ENCODE assay signal across 17 cellular contexts in the genomic region with DNA sequence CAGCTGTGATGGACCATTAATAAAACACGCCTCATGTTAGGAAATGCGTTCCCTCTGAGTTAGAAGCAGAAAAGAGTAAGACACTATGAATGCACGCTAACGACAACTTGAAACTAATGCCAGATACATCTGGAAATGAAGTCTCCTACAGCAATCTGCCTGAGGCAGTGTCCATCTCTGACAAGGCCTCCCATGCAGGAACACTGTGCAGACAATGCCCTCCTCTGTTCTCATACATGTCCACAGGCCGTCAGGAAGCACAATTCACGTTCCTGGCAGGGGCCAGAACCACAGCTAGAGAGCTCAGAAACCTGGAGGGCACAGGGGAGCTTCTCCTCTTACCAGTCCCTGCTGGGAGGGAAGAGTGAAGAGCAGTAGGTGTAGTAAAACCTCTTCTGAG. TPM values are rescaled to one million over a fixed set of nuclear protein-coding genes. Genes with fewer than 3 reads are reported as not detected.
A peak's percentile ranks its signal among the peaks of the same experiment; 100 is the strongest.
DNase-seq lines count a peak whose midpoint lies in the region; ATAC-seq and TF ChIP-seq lines count a peak whose summit lies in the region.
"Had no signal": no experiment of that assay in that cellular context is flagged by ENCODE, and none has a peak within 500 bp of the region (broad histone marks: within the 10 kb centered on the region; RNA-seq: fewer than 3 reads in every experiment).

No MANE protein-coding gene starts in this region.

- H3K9ac ChIP-seq in BLaER1 (peak overlapping the region; percentile 6; the same call in 1 of the 2 replicates), neural cell (ENCODE audit: low read length) (no peak overlapping the region)

- H3K27me3 ChIP-seq in BLaER1 (no peaks in the 10 kb centered on the region), dorsolateral prefrontal cortex (no peaks in the 10 kb centered on the region), neural cell (ENCODE audit: insufficient read depth, low read depth, low read length) (no peaks in the 10 kb centered on the region)

- no peak for TF ChIP-seq EP300 in neural cell (conservative IDR thresholded peaks at IDR 0.05; ENCODE audit: poor library complexity, severe bottlenecking)

- H3K36me3 Mint-ChIP-seq in natural killer cell, result no peaks in the 10 kb centered on the region

- intact Hi-C loops in dorsolateral prefrontal cortex (cut with DNase I) (loop anchor here in 1 of 2 donors (5.0 kb wide), 1 partner anchor 40 kb away; no protein-coding TSS in a partner anchor), natural killer cell (cut with micrococcal nuclease) (no loop called here)

- no peak overlapping the region for H3K4me3 Mint-ChIP-seq in natural killer cell
- H3K4me3 Mint-ChIP-seq: activated CD4-positive, alpha-beta T cell treated with anti-CD3 and anti-CD28 coated beads, Interleukin-2, amount 10 ng/mL, durations not matched to agents 7 days and 5 days had no signal

- no peaks in the 10 kb centered on the region for H3K9me3 ChIP-seq in BLaER1
- no peaks in the 10 kb centered on the region for H3K9me3 ChIP-seq in neural cell (ENCODE audit: low read length)
- H3K9me3 ChIP-seq: left ventricle myocardium inferior had no signal

- peaks cover 18 to 40% of the 10 kb centered on the region in 2 donors for H3K4me1 Mint-ChIP-seq in natural killer cell

- TF ChIP-seq RAD21 in neural cell (conservative IDR thresholded peaks at IDR 0.05), result no peak

- H3K4me2 ChIP-seq in BLaER1, result peak overlapping the region; percentile 43; the same call in 1 of the 2 replicates
- no peak overlapping the region for H3K4me2 ChIP-seq in neural cell (ENCODE audit: low read length)
- H3K4me2 ChIP-seq: PC-9 had no signal

- H3K79me2 ChIP-seq in neural cell (replicated peaks; ENCODE audit: insufficient read depth, low read length), result peaks cover 13% of the 10 kb centered on the region

- peak overlapping the region; percentile 46 for H3K27ac ChIP-seq in BLaER1
- peak overlapping the region in 36 of 59 donors; percentile 0 to 72 (median 42) for H3K27ac ChIP-seq in dorsolateral prefrontal cortex
- peak overlapping the region; percentile 28 for H3K27ac ChIP-seq in neural cell (ENCODE audit: low read length)
- H3K27ac ChIP-seq: left ventricle myocardium inferior, PC-9 had no signal

- no peak for TF ChIP-seq CTCF in dorsolateral prefrontal cortex (IDR thresholded peaks at IDR 0.05 in 54 of 56, conservative IDR thresholded peaks at IDR 0.05 in 2 of 56; ENCODE audit: low read depth in 1 of 56, partially characterized antibody in 56 of 56)
- no peak for TF ChIP-seq CTCF in neural cell (IDR thresholded peaks at IDR 0.05; ENCODE audit: poor library complexity, severe bottlenecking)
- no peak for TF ChIP-seq CTCF in natural killer cell (IDR thresholded peaks at IDR 0.05)

- H3K27me3 Mint-ChIP-seq in natural killer cell (ENCODE audit: low read depth in 2 of 2), result no peaks in the 10 kb centered on the region
- H3K27me3 Mint-ChIP-seq: activated CD4-positive, alpha-beta T cell treated with anti-CD3 and anti-CD28 coated beads, Interleukin-2, amount 10 ng/mL, durations not matched to agents 7 days and 5 days had no signal

- no peak overlapping the region for H3K4me3 ChIP-seq in BLaER1
- no peak overlapping the region for H3K4me3 ChIP-seq in dorsolateral prefrontal cortex
- no peak overlapping the region for H3K4me3 ChIP-seq in neural cell (ENCODE audit: low read length)
- H3K4me3 ChIP-seq: left ventricle myocardium inferior, PC-9 had no signal

- no peaks in the 10 kb centered on the region for H3K9me2 ChIP-seq in neural cell (ENCODE audit: insufficient read depth, low read length)

- H3K4me1 ChIP-seq in BLaER1, result peaks cover 61% of the 10 kb centered on the region

- no peaks in the 10 kb centered on the region for H3F3A ChIP-seq in neural cell (ENCODE audit: insufficient read depth, low read length, poor library complexity, severe bottlenecking)

- no peaks in the 10 kb centered on the region for H3K9me3 Mint-ChIP-seq in natural killer cell
- H3K9me3 Mint-ChIP-seq: activated CD4-positive, alpha-beta T cell treated with anti-CD3 and anti-CD28 coated beads, Interleukin-2, amount 10 ng/mL, durations not matched to agents 7 days and 5 days; activated T-helper 2 cell treated with anti-CD3 and anti-CD28 coated beads, Interferon-gamma antibody, Interleukin-2, Interleukin-4, amounts not matched to agents 10 μg/mL and 5 μg/mL and 100 μg/mL, durations not matched to agents 14 hours and 24 hours and 36 hours had no signal

- DNase-seq in NCI-H69 (lab: John Stamatoyannopoulos, UW) (peak; percentile 76), dorsolateral prefrontal cortex (peak in 2 of 10 donors; percentile 23 to 39), HK-2 (ENCODE audit: unreplicated experiment) (no peak), natural killer cell (no peak)
- DNase-seq: activated CD4-positive, alpha-beta T cell treated with anti-CD3 and anti-CD28 coated beads, Interleukin-2, amount 10 ng/mL, durations not matched to agents 7 days and 5 days; aorta; DMS79; left ventricle myocardium inferior; NCI-H146; PC-9; T-helper 1 cell had no signal

- H3K36me3 ChIP-seq in BLaER1, result peaks cover 66% of the 10 kb centered on the region
- no peaks in the 10 kb centered on the region for H3K36me3 ChIP-seq in neural cell (ENCODE audit: insufficient read depth, low read length)

- ATAC-seq in GM18873 (IDR thresholded peaks at IDR 0.05; ENCODE audit: low FRiP score, unreplicated experiment) (no peak), natural killer cell (no peak), GM19351 (IDR thresholded peaks at IDR 0.05; ENCODE audit: unreplicated experiment) (no peak)

- no peak overlapping the region for H2AFZ ChIP-seq in neural cell (ENCODE audit: low read depth, low read length)
- H2AFZ ChIP-seq: PC-9 had no signal

- H3K27ac Mint-ChIP-seq in natural killer cell, result no peak overlapping the region
- H3K27ac Mint-ChIP-seq: activated CD4-positive, alpha-beta T cell treated with anti-CD3 and anti-CD28 coated beads, Interleukin-2, amount 10 ng/mL, durations not matched to agents 7 days and 5 days; activated T-helper 2 cell treated with anti-CD3 and anti-CD28 coated beads, Interferon-gamma antibody, Interleukin-2, Interleukin-4, amounts not matched to agents 10 μg/mL and 5 μg/mL and 100 μg/mL, durations not matched to agents 14 hours and 24 hours and 36 hours had no signal

- H4K20me1 ChIP-seq in BLaER1, result peaks cover 82% of the 10 kb centered on the region
- H4K20me1 ChIP-seq in neural cell (ENCODE audit: insufficient read depth), result peaks cover 7% of the 10 kb centered on the region

TF ChIP-seq in neural cell, 6 proteins besides CTCF, POLR2A, EP300 and RAD21:
- TF ChIP-seq TAF1 (IDR thresholded peaks at IDR 0.05; ENCODE audit: low read depth), result no peak
- no peak for TF ChIP-seq POLR2AphosphoS5 (IDR thresholded peaks at IDR 0.05)
- no peak for TF ChIP-seq MXI1 (conservative IDR thresholded peaks at IDR 0.05; ENCODE audit: poor library complexity, severe bottlenecking)
- TF ChIP-seq SMC3 (conservative IDR thresholded peaks at IDR 0.05; ENCODE audit: poor library complexity), result no peak
- TF ChIP-seq, protein P1, sequence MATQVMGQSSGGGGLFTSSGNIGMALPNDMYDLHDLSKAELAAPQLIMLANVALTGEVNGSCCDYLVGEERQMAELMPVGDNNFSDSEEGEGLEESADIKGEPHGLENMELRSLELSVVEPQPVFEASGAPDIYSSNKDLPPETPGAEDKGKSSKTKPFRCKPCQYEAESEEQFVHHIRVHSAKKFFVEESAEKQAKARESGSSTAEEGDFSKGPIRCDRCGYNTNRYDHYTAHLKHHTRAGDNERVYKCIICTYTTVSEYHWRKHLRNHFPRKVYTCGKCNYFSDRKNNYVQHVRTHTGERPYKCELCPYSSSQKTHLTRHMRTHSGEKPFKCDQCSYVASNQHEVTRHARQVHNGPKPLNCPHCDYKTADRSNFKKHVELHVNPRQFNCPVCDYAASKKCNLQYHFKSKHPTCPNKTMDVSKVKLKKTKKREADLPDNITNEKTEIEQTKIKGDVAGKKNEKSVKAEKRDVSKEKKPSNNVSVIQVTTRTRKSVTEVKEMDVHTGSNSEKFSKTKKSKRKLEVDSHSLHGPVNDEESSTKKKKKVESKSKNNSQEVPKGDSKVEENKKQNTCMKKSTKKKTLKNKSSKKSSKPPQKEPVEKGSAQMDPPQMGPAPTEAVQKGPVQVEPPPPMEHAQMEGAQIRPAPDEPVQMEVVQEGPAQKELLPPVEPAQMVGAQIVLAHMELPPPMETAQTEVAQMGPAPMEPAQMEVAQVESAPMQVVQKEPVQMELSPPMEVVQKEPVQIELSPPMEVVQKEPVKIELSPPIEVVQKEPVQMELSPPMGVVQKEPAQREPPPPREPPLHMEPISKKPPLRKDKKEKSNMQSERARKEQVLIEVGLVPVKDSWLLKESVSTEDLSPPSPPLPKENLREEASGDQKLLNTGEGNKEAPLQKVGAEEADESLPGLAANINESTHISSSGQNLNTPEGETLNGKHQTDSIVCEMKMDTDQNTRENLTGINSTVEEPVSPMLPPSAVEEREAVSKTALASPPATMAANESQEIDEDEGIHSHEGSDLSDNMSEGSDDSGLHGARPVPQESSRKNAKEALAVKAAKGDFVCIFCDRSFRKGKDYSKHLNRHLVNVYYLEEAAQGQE (IDR thresholded peaks at IDR 0.05; ENCODE audit: borderline replicate concordance), result no peak

RNA-seq across cellular contexts. Expression of a gene that starts 41.3 kb away (rescaled TPM):
- 1 to 10 TPM in 119 of 120 experiments, under 1 TPM in 1; 0.76 to 8.0 (median 2.7) TPM for total RNA-seq in dorsolateral prefrontal cortex
- polyA plus RNA-seq in neural cell, result 11.5 and 14.2 TPM in 2 replicates
- 4.1 TPM in 2 replicates for polyA minus RNA-seq in neural cell
- 1 to 10 TPM; 3.8 to 5.5 (median 3.9) TPM for total RNA-seq in natural killer cell
- total RNA-seq: skeletal muscle tissue had no signal
